1 cellular context compared by ENCODE assay signal in the genomic region with DNA sequence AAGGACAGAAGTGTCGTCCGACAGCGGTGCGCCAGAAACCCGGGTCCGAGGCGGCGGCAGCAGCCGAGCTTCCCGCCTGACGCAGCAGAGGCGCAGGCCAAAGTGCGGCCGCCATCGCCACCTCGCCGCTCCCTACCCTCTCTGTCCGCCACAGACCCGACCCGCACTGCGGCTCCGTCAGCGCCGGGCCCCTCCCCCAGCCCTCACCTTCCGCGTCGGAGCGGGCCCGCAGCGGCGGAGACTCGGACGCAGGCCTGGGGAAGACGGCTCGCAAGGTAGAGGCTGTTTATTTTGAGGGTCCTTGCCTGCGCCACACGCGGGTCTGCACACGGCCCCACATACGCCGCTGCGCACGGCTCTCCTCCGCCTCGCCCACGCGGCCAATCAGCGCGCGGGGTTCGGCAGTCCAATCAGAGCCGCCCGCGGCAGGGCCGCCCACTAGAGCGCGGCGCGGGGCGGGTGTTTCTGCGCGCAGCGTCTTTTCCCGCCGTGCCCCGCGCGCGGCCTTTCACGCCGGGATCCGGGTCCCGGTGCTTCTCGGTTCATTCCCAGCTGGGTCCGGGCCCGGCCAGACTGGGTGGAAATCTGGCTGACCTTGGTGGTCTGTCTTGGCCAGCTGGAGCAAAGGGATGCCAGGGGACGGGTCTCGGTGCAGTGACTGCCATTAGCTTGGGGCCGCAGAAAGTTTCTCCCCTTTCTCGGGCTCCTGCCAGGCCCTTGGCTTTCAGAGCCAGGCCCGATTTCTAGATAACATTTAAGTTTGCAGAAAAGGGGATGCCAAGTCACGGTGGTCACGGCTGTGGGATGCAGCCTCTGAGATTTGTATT.
TF ChIP-seq lines count a peak whose summit lies in the region.

A gene (minus strand): TSS at position 328 of the 827 bp plus-strand sequence. CDS start 12,139 bp downstream, outside the sequence.

TF ChIP-seq in GM12878, 131 proteins besides CTCF, POLR2A, EP300 and RAD21 (continued from another document and continues in another):
- TF ChIP-seq, protein P1, sequence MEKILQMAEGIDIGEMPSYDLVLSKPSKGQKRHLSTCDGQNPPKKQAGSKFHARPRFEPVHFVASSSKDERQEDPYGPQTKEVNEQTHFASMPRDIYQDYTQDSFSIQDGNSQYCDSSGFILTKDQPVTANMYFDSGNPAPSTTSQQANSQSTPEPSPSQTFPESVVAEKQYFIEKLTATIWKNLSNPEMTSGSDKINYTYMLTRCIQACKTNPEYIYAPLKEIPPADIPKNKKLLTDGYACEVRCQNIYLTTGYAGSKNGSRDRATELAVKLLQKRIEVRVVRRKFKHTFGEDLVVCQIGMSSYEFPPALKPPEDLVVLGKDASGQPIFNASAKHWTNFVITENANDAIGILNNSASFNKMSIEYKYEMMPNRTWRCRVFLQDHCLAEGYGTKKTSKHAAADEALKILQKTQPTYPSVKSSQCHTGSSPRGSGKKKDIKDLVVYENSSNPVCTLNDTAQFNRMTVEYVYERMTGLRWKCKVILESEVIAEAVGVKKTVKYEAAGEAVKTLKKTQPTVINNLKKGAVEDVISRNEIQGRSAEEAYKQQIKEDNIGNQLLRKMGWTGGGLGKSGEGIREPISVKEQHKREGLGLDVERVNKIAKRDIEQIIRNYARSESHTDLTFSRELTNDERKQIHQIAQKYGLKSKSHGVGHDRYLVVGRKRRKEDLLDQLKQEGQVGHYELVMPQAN (conservative IDR thresholded peaks at IDR 0.05) = peak; percentile 66
- TF ChIP-seq MYC (IDR thresholded peaks at IDR 0.05; ENCODE audit: insufficient read depth, insufficient read length, insufficient replicate concordance, low read length, severe bottlenecking) (peak; percentile 97), CBX3 (IDR thresholded peaks at IDR 0.05; ENCODE audit: borderline replicate concordance, low read depth) (no peak), ASH2L (IDR thresholded peaks at IDR 0.05; ENCODE audit: borderline replicate concordance, low read depth) (no peak), SREBF1 (IDR thresholded peaks at IDR 0.05; ENCODE audit: low read length) (no peak), NFYA (IDR thresholded peaks at IDR 0.05; ENCODE audit: borderline replicate concordance, low read depth, low read length) (no peak; the same call in 1 of the 2 replicates), STAT3 (IDR thresholded peaks at IDR 0.05; ENCODE audit: low read depth, low read length) (no peak), PAX8 (IDR thresholded peaks at IDR 0.05) (no peak), SMC3 (IDR thresholded peaks at IDR 0.05; ENCODE audit: borderline replicate concordance, low read length) (no peak), SMAD5 (IDR thresholded peaks at IDR 0.05; ENCODE audit: low read depth) (peak; percentile 83; the same call in 1 of the 2 replicates), ZNF274 (IDR thresholded peaks at IDR 0.05; ENCODE audit: insufficient read depth, insufficient read length) (no peak), SMARCA5 (IDR thresholded peaks at IDR 0.05) (peak; percentile 99), TCF7 (IDR thresholded peaks at IDR 0.05; ENCODE audit: borderline replicate concordance) (no peak), SIN3A (IDR thresholded peaks at IDR 0.05; ENCODE audit: low read depth, low read length) (peak; percentile 37; the same call in 1 of the 2 replicates), SREBF2 (IDR thresholded peaks at IDR 0.05; ENCODE audit: low read length) (no peak), CEBPB (IDR thresholded peaks at IDR 0.05; ENCODE audit: borderline replicate concordance in 1 of 2, low read depth in 2 of 2, low read length in 2 of 2) (no peak), POLR2AphosphoS5 (IDR thresholded peaks at IDR 0.05; ENCODE audit: low read length) (peak; percentile 96), ZNF217 (IDR thresholded peaks at IDR 0.05) (no peak), MEF2A (IDR thresholded peaks at IDR 0.05; ENCODE audit: insufficient read depth, low read depth, low read length) (no peak; the same call in none of the 2 replicates), PML (IDR thresholded peaks at IDR 0.05; ENCODE audit: low read length) (peak; percentile 94), NR2C2 (IDR thresholded peaks at IDR 0.05; ENCODE audit: borderline replicate concordance, control insufficient read depth, insufficient read length, low read depth) (no peak), ZNF622 (IDR thresholded peaks at IDR 0.05) (no peak), SUPT20H (IDR thresholded peaks at IDR 0.05; ENCODE audit: borderline replicate concordance, control insufficient read depth, low read depth, low read length) (no peak), ATF7 (IDR thresholded peaks at IDR 0.05; ENCODE audit: low read depth) (no peak), GABPA (IDR thresholded peaks at IDR 0.05; ENCODE audit: low read depth) (no peak), EED (IDR thresholded peaks at IDR 0.05; ENCODE audit: low read depth) (no peak), KDM1A (IDR thresholded peaks at IDR 0.05; ENCODE audit: borderline replicate concordance) (no peak), CREM (IDR thresholded peaks at IDR 0.05; ENCODE audit: low read depth) (peak; percentile 35; the same call in 1 of the 2 replicates), POU2F2 (IDR thresholded peaks at IDR 0.05; ENCODE audit: borderline replicate concordance, low read depth, low read length) (peak; percentile 80; the same call in 2 of the 3 replicates), CHD4 (IDR thresholded peaks at IDR 0.05) (no peak), CBFB (IDR thresholded peaks at IDR 0.05; ENCODE audit: low read depth) (peak; percentile 85)
- TF ChIP-seq, protein P2, sequence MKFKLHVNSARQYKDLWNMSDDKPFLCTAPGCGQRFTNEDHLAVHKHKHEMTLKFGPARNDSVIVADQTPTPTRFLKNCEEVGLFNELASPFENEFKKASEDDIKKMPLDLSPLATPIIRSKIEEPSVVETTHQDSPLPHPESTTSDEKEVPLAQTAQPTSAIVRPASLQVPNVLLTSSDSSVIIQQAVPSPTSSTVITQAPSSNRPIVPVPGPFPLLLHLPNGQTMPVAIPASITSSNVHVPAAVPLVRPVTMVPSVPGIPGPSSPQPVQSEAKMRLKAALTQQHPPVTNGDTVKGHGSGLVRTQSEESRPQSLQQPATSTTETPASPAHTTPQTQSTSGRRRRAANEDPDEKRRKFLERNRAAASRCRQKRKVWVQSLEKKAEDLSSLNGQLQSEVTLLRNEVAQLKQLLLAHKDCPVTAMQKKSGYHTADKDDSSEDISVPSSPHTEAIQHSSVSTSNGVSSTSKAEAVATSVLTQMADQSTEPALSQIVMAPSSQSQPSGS (IDR thresholded peaks at IDR 0.05; ENCODE audit: low read length) = no peak
- TF ChIP-seq, protein P3, sequence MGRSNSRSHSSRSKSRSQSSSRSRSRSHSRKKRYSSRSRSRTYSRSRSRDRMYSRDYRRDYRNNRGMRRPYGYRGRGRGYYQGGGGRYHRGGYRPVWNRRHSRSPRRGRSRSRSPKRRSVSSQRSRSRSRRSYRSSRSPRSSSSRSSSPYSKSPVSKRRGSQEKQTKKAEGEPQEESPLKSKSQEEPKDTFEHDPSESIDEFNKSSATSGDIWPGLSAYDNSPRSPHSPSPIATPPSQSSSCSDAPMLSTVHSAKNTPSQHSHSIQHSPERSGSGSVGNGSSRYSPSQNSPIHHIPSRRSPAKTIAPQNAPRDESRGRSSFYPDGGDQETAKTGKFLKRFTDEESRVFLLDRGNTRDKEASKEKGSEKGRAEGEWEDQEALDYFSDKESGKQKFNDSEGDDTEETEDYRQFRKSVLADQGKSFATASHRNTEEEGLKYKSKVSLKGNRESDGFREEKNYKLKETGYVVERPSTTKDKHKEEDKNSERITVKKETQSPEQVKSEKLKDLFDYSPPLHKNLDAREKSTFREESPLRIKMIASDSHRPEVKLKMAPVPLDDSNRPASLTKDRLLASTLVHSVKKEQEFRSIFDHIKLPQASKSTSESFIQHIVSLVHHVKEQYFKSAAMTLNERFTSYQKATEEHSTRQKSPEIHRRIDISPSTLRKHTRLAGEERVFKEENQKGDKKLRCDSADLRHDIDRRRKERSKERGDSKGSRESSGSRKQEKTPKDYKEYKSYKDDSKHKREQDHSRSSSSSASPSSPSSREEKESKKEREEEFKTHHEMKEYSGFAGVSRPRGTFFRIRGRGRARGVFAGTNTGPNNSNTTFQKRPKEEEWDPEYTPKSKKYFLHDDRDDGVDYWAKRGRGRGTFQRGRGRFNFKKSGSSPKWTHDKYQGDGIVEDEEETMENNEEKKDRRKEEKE (IDR thresholded peaks at IDR 0.05) = no peak
- TF ChIP-seq, protein P4, sequence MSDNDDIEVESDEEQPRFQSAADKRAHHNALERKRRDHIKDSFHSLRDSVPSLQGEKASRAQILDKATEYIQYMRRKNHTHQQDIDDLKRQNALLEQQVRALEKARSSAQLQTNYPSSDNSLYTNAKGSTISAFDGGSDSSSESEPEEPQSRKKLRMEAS (IDR thresholded peaks at IDR 0.05; ENCODE audit: low read depth, low read length) = peak; percentile 65; the same call in 1 of the 2 replicates
- TF ChIP-seq, protein P5, sequence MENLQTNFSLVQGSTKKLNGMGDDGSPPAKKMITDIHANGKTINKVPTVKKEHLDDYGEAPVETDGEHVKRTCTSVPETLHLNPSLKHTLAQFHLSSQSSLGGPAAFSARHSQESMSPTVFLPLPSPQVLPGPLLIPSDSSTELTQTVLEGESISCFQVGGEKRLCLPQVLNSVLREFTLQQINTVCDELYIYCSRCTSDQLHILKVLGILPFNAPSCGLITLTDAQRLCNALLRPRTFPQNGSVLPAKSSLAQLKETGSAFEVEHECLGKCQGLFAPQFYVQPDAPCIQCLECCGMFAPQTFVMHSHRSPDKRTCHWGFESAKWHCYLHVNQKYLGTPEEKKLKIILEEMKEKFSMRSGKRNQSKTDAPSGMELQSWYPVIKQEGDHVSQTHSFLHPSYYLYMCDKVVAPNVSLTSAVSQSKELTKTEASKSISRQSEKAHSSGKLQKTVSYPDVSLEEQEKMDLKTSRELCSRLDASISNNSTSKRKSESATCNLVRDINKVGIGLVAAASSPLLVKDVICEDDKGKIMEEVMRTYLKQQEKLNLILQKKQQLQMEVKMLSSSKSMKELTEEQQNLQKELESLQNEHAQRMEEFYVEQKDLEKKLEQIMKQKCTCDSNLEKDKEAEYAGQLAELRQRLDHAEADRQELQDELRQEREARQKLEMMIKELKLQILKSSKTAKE (IDR thresholded peaks at IDR 0.05; ENCODE audit: low read depth, poor library complexity, severe bottlenecking) = no peak
- TF ChIP-seq, protein P6, sequence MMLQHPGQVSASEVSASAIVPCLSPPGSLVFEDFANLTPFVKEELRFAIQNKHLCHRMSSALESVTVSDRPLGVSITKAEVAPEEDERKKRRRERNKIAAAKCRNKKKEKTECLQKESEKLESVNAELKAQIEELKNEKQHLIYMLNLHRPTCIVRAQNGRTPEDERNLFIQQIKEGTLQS (IDR thresholded peaks at IDR 0.05; ENCODE audit: borderline replicate concordance, extremely low read depth, low read depth, low read length) = no peak
- TF ChIP-seq, protein P7, sequence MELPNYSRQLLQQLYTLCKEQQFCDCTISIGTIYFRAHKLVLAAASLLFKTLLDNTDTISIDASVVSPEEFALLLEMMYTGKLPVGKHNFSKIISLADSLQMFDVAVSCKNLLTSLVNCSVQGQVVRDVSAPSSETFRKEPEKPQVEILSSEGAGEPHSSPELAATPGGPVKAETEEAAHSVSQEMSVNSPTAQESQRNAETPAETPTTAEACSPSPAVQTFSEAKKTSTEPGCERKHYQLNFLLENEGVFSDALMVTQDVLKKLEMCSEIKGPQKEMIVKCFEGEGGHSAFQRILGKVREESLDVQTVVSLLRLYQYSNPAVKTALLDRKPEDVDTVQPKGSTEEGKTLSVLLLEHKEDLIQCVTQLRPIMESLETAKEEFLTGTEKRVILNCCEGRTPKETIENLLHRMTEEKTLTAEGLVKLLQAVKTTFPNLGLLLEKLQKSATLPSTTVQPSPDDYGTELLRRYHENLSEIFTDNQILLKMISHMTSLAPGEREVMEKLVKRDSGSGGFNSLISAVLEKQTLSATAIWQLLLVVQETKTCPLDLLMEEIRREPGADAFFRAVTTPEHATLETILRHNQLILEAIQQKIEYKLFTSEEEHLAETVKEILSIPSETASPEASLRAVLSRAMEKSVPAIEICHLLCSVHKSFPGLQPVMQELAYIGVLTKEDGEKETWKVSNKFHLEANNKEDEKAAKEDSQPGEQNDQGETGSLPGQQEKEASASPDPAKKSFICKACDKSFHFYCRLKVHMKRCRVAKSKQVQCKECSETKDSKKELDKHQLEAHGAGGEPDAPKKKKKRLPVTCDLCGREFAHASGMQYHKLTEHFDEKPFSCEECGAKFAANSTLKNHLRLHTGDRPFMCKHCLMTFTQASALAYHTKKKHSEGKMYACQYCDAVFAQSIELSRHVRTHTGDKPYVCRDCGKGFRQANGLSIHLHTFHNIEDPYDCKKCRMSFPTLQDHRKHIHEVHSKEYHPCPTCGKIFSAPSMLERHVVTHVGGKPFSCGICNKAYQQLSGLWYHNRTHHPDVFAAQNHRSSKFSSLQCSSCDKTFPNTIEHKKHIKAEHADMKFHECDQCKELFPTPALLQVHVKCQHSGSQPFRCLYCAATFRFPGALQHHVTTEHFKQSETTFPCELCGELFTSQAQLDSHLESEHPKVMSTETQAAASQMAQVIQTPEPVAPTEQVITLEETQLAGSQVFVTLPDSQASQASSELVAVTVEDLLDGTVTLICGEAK (IDR thresholded peaks at IDR 0.05; ENCODE audit: borderline replicate concordance) = no peak; the same call in 1 of the 2 replicates
- TF ChIP-seq, protein P8, sequence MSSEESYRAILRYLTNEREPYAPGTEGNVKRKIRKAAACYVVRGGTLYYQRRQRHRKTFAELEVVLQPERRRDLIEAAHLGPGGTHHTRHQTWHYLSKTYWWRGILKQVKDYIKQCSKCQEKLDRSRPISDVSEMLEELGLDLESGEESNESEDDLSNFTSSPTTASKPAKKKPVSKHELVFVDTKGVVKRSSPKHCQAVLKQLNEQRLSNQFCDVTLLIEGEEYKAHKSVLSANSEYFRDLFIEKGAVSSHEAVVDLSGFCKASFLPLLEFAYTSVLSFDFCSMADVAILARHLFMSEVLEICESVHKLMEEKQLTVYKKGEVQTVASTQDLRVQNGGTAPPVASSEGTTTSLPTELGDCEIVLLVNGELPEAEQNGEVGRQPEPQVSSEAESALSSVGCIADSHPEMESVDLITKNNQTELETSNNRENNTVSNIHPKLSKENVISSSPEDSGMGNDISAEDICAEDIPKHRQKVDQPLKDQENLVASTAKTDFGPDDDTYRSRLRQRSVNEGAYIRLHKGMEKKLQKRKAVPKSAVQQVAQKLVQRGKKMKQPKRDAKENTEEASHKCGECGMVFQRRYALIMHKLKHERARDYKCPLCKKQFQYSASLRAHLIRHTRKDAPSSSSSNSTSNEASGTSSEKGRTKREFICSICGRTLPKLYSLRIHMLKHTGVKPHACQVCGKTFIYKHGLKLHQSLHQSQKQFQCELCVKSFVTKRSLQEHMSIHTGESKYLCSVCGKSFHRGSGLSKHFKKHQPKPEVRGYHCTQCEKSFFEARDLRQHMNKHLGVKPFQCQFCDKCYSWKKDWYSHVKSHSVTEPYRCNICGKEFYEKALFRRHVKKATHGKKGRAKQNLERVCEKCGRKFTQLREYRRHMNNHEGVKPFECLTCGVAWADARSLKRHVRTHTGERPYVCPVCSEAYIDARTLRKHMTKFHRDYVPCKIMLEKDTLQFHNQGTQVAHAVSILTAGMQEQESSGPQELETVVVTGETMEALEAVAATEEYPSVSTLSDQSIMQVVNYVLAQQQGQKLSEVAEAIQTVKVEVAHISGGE (CRISPR knock-in tag; IDR thresholded peaks at IDR 0.05) = no peak
- TF ChIP-seq, protein P9, sequence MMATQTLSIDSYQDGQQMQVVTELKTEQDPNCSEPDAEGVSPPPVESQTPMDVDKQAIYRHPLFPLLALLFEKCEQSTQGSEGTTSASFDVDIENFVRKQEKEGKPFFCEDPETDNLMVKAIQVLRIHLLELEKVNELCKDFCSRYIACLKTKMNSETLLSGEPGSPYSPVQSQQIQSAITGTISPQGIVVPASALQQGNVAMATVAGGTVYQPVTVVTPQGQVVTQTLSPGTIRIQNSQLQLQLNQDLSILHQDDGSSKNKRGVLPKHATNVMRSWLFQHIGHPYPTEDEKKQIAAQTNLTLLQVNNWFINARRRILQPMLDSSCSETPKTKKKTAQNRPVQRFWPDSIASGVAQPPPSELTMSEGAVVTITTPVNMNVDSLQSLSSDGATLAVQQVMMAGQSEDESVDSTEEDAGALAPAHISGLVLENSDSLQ (IDR thresholded peaks at IDR 0.05) = peak; percentile 15; the same call in 1 of the 2 replicates
